In genomic region chr1:94235189-94236020, GRCh38 we compare ENCODE assay signal across 11 cellular contexts. TPM values are rescaled to one million over a fixed set of nuclear protein-coding genes. Genes with fewer than 3 reads are reported as not detected.
DNase-seq lines count a peak whose midpoint lies in the region; ATAC-seq and TF ChIP-seq lines count a peak whose summit lies in the region.
"Had no signal": no experiment of that assay in that cellular context is flagged by ENCODE, and none has a peak within 500 bp of the region (broad histone marks: within the 10 kb centered on the region; RNA-seq: fewer than 3 reads in every experiment).

No MANE protein-coding gene starts in this region.

- H3K9me3 ChIP-seq in PC-3 (ENCODE audit: low read length): no peaks in the 10 kb centered on the region

- H3K27ac ChIP-seq in PC-3 (ENCODE audit: low read length): peak overlapping the region; percentile 77
- H3K27ac ChIP-seq: cardiac muscle cell had no signal

- H4K20me1 ChIP-seq in PC-3 (ENCODE audit: low read length): peaks cover 73% of the 10 kb centered on the region

- H3F3A ChIP-seq in PC-3 (ENCODE audit: low read length, unreplicated experiment): peaks cover 5% of the 10 kb centered on the region

- H3K27me3 Mint-ChIP-seq in osteocyte (ENCODE audit: unreplicated experiment): no peaks in the 10 kb centered on the region

- TSS peak; percentile 22 for BruUV-seq in PC-3 (replicated peaks; lab: Mats Ljungman, UMichigan)

- peaks cover 42% of the 10 kb centered on the region for H3K36me3 ChIP-seq in PC-3 (ENCODE audit: low read depth, low read length)
- H3K36me3 ChIP-seq: cardiac muscle cell had no signal

- peak overlapping the region; percentile 94 for H3K27ac Mint-ChIP-seq in osteocyte (ENCODE audit: unreplicated experiment)

- H3K9me3 Mint-ChIP-seq in osteocyte (ENCODE audit: unreplicated experiment): no peaks in the 10 kb centered on the region

- peaks cover 69% of the 10 kb centered on the region for H3K4me1 ChIP-seq in PC-3 (ENCODE audit: insufficient read depth, low read length)

- CTCF ChIA-PET in PC-3 (lab: Charles Lee): interaction anchor here (1.0 kb wide), 1 partner anchor 101 kb away, joined by 3 read pairs; no protein-coding TSS in a partner anchor

- no peak for ATAC-seq in PC-3
- ATAC-seq in HG03342 (IDR thresholded peaks at IDR 0.05; ENCODE audit: unreplicated experiment): no peak
- no peak for ATAC-seq in GM21737 (IDR thresholded peaks at IDR 0.05; ENCODE audit: unreplicated experiment)

- POLR2A ChIA-PET in PC-3 (lab: Charles Lee; ENCODE audit: unreplicated experiment): interaction anchor here (0.6 to 1.0 kb wide), 5 partner anchors 12 to 97 kb away, joined by 3 to 4 read pairs (median 3); no protein-coding TSS in a partner anchor

- H3K4me3 ChIP-seq in AG10803 (ENCODE audit: low read length) (peak overlapping the region; percentile 72), PC-3 (ENCODE audit: low read length) (peak overlapping the region; percentile 96), epithelial cell of proximal tubule (ENCODE audit: low read depth, low read length) (peak overlapping the region; percentile 95)

- no peaks in the 10 kb centered on the region for H3K9me2 ChIP-seq in PC-3 (replicated peaks; ENCODE audit: low read length)

- H3K4me1 Mint-ChIP-seq in osteocyte (ENCODE audit: unreplicated experiment): peaks cover 67% of the 10 kb centered on the region

- no peaks in the 10 kb centered on the region for H3K27me3 ChIP-seq in PC-3 (ENCODE audit: low read length)

- peak overlapping the region; percentile 94 for H3K4me3 Mint-ChIP-seq in osteocyte (ENCODE audit: unreplicated experiment)

- peak overlapping the region; percentile 84 for H3K4me2 ChIP-seq in PC-3 (ENCODE audit: low read length)

- peaks cover 22% of the 10 kb centered on the region for H3K36me3 Mint-ChIP-seq in osteocyte (ENCODE audit: unreplicated experiment)

- H3K79me2 ChIP-seq in PC-3 (ENCODE audit: low read length): peaks cover 100% of the 10 kb centered on the region

- H3K9ac ChIP-seq in PC-3 (ENCODE audit: low read length): peak overlapping the region; percentile 92

- H2AFZ ChIP-seq in PC-3 (ENCODE audit: low read length): no peak overlapping the region

- intact Hi-C loops in PC-3 (cut with micrococcal nuclease): loop anchor here (1.0 to 10.0 kb wide), 3 partner anchors 11 to 179 kb away; partner anchors contain the start of gene ABCD3

- DNase-seq in AG10803 (ENCODE audit: low read depth) (no peak), PC-3 (peak; percentile 46), epithelial cell of proximal tubule (ENCODE audit: low read depth) (no peak), osteocyte (ENCODE audit: extremely low spot score, unreplicated experiment) (no peak), NCI-H2196 (lab: John Stamatoyannopoulos, UW; ENCODE audit: unreplicated experiment) (no peak)
- DNase-seq in stimulated activated naive CD4-positive, alpha-beta T cell (lab: John Stamatoyannopoulos, UW): no peak
- DNase-seq: activated CD4-positive, CD25-positive, alpha-beta regulatory T cell; NCI-H2171 treated with DMSO at 0.1 percent for 48 hours had no signal

- TF ChIP-seq CTCF in AG10803 (conservative IDR thresholded peaks at IDR 0.05; ENCODE audit: low read length): no peak
- no peak for TF ChIP-seq CTCF in PC-3 (conservative IDR thresholded peaks at IDR 0.05; ENCODE audit: low read depth, low read length)
- TF ChIP-seq CTCF in epithelial cell of proximal tubule (conservative IDR thresholded peaks at IDR 0.05; ENCODE audit: low read depth, low read length): no peak
- TF ChIP-seq CTCF in osteocyte (IDR thresholded peaks at IDR 0.05): no peak

RNA-seq across cellular contexts. Expression of gene ARHGAP29, which starts 2.0 kb away (rescaled TPM):
- 161 and 166 TPM in 2 replicates for total RNA-seq in PC-3 (2014; rRNA removed)
- 131 and 132 TPM in 2 replicates for total RNA-seq in epithelial cell of proximal tubule
- total RNA-seq in osteocyte: 180 and 187 TPM in 2 replicates
